12 cellular contexts compared by ENCODE assay signal in genomic region chr9:121322737-121323448, GRCh38. TPM values are rescaled to one million over a fixed set of nuclear protein-coding genes. Genes with fewer than 3 reads are reported as not detected.
DNase-seq lines count a peak whose midpoint lies in the region; ATAC-seq and TF ChIP-seq lines count a peak whose summit lies in the region.
"Had no signal": no experiment of that assay in that cellular context is flagged by ENCODE, and none has a peak within 500 bp of the region (broad histone marks: within the 10 kb centered on the region; RNA-seq: fewer than 3 reads in every experiment).

No MANE protein-coding gene starts in this region.

- H3K4me3 Mint-ChIP-seq in stimulated activated naive CD8-positive, alpha-beta T cell treated with anti-CD3 and anti-CD28 coated beads, Interleukin-15, amount 100 ng/mL, for 72 hours = no peak overlapping the region
- H3K4me3 Mint-ChIP-seq in endothelial cell (ENCODE audit: unreplicated experiment) = peak overlapping the region; percentile 68
- H3K4me3 Mint-ChIP-seq in progenitor cell of endocrine pancreas (ENCODE audit: low read depth) = no peak overlapping the region
- H3K4me3 Mint-ChIP-seq: activated CD4-positive, alpha-beta T cell treated with anti-CD3 and anti-CD28 coated beads, Interleukin-2, amount 10 ng/mL, durations not matched to agents 24 days and 14 days; activated naive CD8-positive, alpha-beta T cell; CD14-positive monocyte had no signal

- H3K9me3 Mint-ChIP-seq in stimulated activated naive CD8-positive, alpha-beta T cell treated with anti-CD3 and anti-CD28 coated beads, Interleukin-15, amount 100 ng/mL, for 72 hours = no peaks in the 10 kb centered on the region
- H3K9me3 Mint-ChIP-seq in endothelial cell (ENCODE audit: unreplicated experiment) = no peaks in the 10 kb centered on the region
- H3K9me3 Mint-ChIP-seq in progenitor cell of endocrine pancreas (ENCODE audit: low read depth) = no peaks in the 10 kb centered on the region
- H3K9me3 Mint-ChIP-seq: activated CD4-positive, alpha-beta T cell treated with anti-CD3 and anti-CD28 coated beads, Interleukin-2, amount 10 ng/mL, durations not matched to agents 24 days and 14 days had no signal

- no peak for DNase-seq in stimulated activated naive CD8-positive, alpha-beta T cell treated with anti-CD3 and anti-CD28 coated beads, Interleukin-15, amount 100 ng/mL, for 72 hours
- no peak for DNase-seq in stimulated activated naive CD8-positive, alpha-beta T cell treated with anti-CD3 and anti-CD28 coated beads, Interleukin-15, Interleukin-2, amounts not matched to agents 100 U/mL and 50 U/mL, for 24 hours
- no peak for DNase-seq in endothelial cell (ENCODE audit: low spot score)
- DNase-seq in progenitor cell of endocrine pancreas (ENCODE audit: low spot score, unreplicated experiment) = no peak
- DNase-seq in DMS 273 treated with DMSO at 0.1 percent for 48 hours (lab: John Stamatoyannopoulos, UW) = no peak
- no peak for DNase-seq in activated CD4-positive, alpha-beta T cell treated with anti-CD3 and anti-CD28 coated beads, Interleukin-2, amount 50 U/mL, for 4 hours
- no peak for DNase-seq in NCI-H2029 (lab: John Stamatoyannopoulos, UW)
- DNase-seq in anterior cingulate cortex (lab: John Stamatoyannopoulos, UW) = no peak
- DNase-seq: activated CD4-positive, alpha-beta T cell treated with anti-CD3 and anti-CD28 coated beads, Interleukin-2, amount 10 ng/mL, durations not matched to agents 24 days and 14 days; posterior cingulate gyrus had no signal

- H3K27ac Mint-ChIP-seq in stimulated activated naive CD8-positive, alpha-beta T cell treated with anti-CD3 and anti-CD28 coated beads, Interleukin-15, amount 100 ng/mL, for 72 hours = peak overlapping the region; percentile 22 to 93
- H3K27ac Mint-ChIP-seq in endothelial cell (ENCODE audit: unreplicated experiment) (no peak overlapping the region), progenitor cell of endocrine pancreas (peak overlapping the region; percentile 62)
- H3K27ac Mint-ChIP-seq: activated CD4-positive, alpha-beta T cell treated with anti-CD3 and anti-CD28 coated beads, Interleukin-2, amount 10 ng/mL, durations not matched to agents 24 days and 14 days; activated naive CD8-positive, alpha-beta T cell had no signal

- H3K36me3 Mint-ChIP-seq in endothelial cell (ENCODE audit: low read depth, unreplicated experiment) = peaks cover 28% of the 10 kb centered on the region
- H3K36me3 Mint-ChIP-seq in progenitor cell of endocrine pancreas (ENCODE audit: insufficient read depth) = peaks cover 13% of the 10 kb centered on the region

- ATAC-seq in stimulated activated naive CD8-positive, alpha-beta T cell treated with anti-CD3 and anti-CD28 coated beads, Interleukin-15, amount 100 ng/mL, for 72 hours = no peak
- ATAC-seq in stimulated activated naive CD8-positive, alpha-beta T cell treated with anti-CD3 and anti-CD28 coated beads, Interleukin-15, Interleukin-2, amounts not matched to agents 100 U/mL and 50 U/mL, for 24 hours = no peak

- peaks cover 26% of the 10 kb centered on the region for H3K4me1 Mint-ChIP-seq in stimulated activated naive CD8-positive, alpha-beta T cell treated with anti-CD3 and anti-CD28 coated beads, Interleukin-15, amount 100 ng/mL, for 72 hours
- H3K4me1 Mint-ChIP-seq in endothelial cell (ENCODE audit: unreplicated experiment) = peaks cover 3% of the 10 kb centered on the region
- no peaks in the 10 kb centered on the region for H3K4me1 Mint-ChIP-seq in progenitor cell of endocrine pancreas (ENCODE audit: low read depth)

- TF ChIP-seq CTCF in endothelial cell (IDR thresholded peaks at IDR 0.05; ENCODE audit: unreplicated experiment) (no peak), progenitor cell of endocrine pancreas (IDR thresholded peaks at IDR 0.05; ENCODE audit: unreplicated experiment) (no peak)

- H3K27me3 Mint-ChIP-seq in stimulated activated naive CD8-positive, alpha-beta T cell treated with anti-CD3 and anti-CD28 coated beads, Interleukin-15, amount 100 ng/mL, for 72 hours = no peaks in the 10 kb centered on the region
- H3K27me3 Mint-ChIP-seq in endothelial cell (ENCODE audit: unreplicated experiment) = peaks cover 3% of the 10 kb centered on the region
- no peaks in the 10 kb centered on the region for H3K27me3 Mint-ChIP-seq in progenitor cell of endocrine pancreas
- H3K27me3 Mint-ChIP-seq: activated CD4-positive, alpha-beta T cell treated with anti-CD3 and anti-CD28 coated beads, Interleukin-2, amount 10 ng/mL, durations not matched to agents 24 days and 14 days; activated naive CD8-positive, alpha-beta T cell had no signal

RNA-seq across cellular contexts. Expression of gene STOM, which starts 47.2 kb away (rescaled TPM):
- total RNA-seq in endothelial cell (ENCODE audit: unreplicated experiment) (16.1 TPM), progenitor cell of endocrine pancreas (11.0 and 14.4 TPM in 2 replicates)

RNA-seq across cellular contexts. Expression of gene GSN, which starts 54.9 kb away (rescaled TPM):
- total RNA-seq in endothelial cell (ENCODE audit: unreplicated experiment) (205 TPM), progenitor cell of endocrine pancreas (35.0 and 41.4 TPM in 2 replicates)
